8 cellular contexts compared by ENCODE assay signal in the genomic region with DNA sequence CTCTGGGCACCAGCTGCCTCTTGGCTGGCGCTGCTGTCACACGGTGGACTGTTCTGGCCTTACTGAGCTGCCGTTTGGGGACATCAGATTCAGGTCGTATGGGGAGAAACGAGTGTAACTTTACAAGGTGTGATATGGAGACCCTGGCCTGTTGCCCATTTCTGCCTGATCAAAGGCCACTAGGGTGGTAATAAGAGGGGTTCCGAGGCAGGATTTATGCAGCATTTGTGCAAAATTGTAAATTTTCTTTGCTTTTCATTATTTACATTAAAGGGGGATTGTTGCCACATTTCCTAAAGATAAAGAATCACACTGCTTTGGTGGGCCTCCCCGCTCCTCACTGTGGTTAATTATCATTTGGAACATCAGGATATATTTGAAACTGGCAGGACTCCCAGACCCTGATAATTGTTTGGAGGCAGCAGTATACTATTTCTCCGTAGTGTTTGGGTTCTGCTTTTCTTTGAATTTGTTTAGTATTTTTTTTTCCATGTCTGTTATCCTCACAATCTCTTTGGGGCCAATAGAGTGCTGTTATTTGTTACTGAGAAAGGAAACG. TPM values are rescaled to one million over a fixed set of nuclear protein-coding genes. Genes with fewer than 3 reads are reported as not detected.
DNase-seq lines count a peak whose midpoint lies in the region; ATAC-seq and TF ChIP-seq lines count a peak whose summit lies in the region.

No MANE protein-coding gene starts in this region.

- peaks cover 13% of the 10 kb centered on the region; the same call in 1 of the 2 replicates for H3K36me3 ChIP-seq in Karpas-422 (ENCODE audit: insufficient read depth, low read length)
- peaks cover 8% of the 10 kb centered on the region in 2 donors for H3K36me3 ChIP-seq in lung (ENCODE audit: control insufficient read depth in 2 of 2, insufficient read depth in 2 of 2, low read length in 2 of 2)

- H3K4me3 ChIP-seq in Karpas-422 (ENCODE audit: low read length), result peak overlapping the region; percentile 99
- peak overlapping the region; percentile 96 for H3K4me3 ChIP-seq in lung

- H2AFZ ChIP-seq in Karpas-422 (ENCODE audit: low read length), result no peak overlapping the region

- no peaks in the 10 kb centered on the region for H3K9me3 Mint-ChIP-seq in brain

- H3K79me2 ChIP-seq in Karpas-422 (ENCODE audit: low read length), result peaks cover 37% of the 10 kb centered on the region

- H3K4me2 ChIP-seq in Karpas-422 (ENCODE audit: low read depth, low read length, poor library complexity, severe bottlenecking), result peak overlapping the region; percentile 91

- H3K36me3 Mint-ChIP-seq in brain, result peaks cover 23% of the 10 kb centered on the region

- H3K27ac ChIP-seq in Karpas-422 (ENCODE audit: low read length) (peak overlapping the region; percentile 61; the same call in 1 of the 2 replicates), lung (ENCODE audit: low read depth in 1 of 2, low read length in 1 of 2) (peak overlapping the region; percentile 91 to 92)

- H3K27me3 ChIP-seq in Karpas-422 (ENCODE audit: low read length) (no peaks in the 10 kb centered on the region), lung (ENCODE audit: control insufficient read depth, insufficient read depth) (no peaks in the 10 kb centered on the region)

- H3K27ac Mint-ChIP-seq in brain, result peak overlapping the region; percentile 83 to 96 (median 93)

- peaks cover 40% of the 10 kb centered on the region for H3K4me1 Mint-ChIP-seq in brain

- TF ChIP-seq CTCF in brain (conservative IDR thresholded peaks at IDR 0.05) (no peak), lung (IDR thresholded peaks at IDR 0.05; ENCODE audit: control extremely low read depth, extremely low read depth) (no peak)

- no peaks in the 10 kb centered on the region for H3K9me3 ChIP-seq in Karpas-422 (ENCODE audit: low read length)
- H3K9me3 ChIP-seq in lung (ENCODE audit: control insufficient read depth in 2 of 2, insufficient read depth in 1 of 2, low read length in 1 of 2), result no peaks in the 10 kb centered on the region

- no peak for DNase-seq in Karpas-422
- DNase-seq in lung (ENCODE audit: low spot score), result no peak
- DNase-seq in stimulated activated CD4-positive, alpha-beta T cell treated with anti-CD3 and anti-CD28 coated beads, Interleukin-2, amount 100 ng/mL, for 24 hours, result no peak
- no peak for DNase-seq in iPS-NIHi7 (ENCODE audit: extremely low spot score)

- H3K9ac ChIP-seq in Karpas-422 (ENCODE audit: low read length), result peak overlapping the region; percentile 84

- no peaks in the 10 kb centered on the region for H3K9me2 ChIP-seq in Karpas-422 (replicated peaks; ENCODE audit: insufficient read depth, low read length)

- H3K4me3 Mint-ChIP-seq in brain, result peak overlapping the region; percentile 92 to 97 (median 94)

- peaks cover 11% of the 10 kb centered on the region for H3K27me3 Mint-ChIP-seq in brain

- WGBS in lung, 2 donors, result 21 to 22% methylated on average over 9 of the region's 9 CpGs

- H4K20me1 ChIP-seq in Karpas-422 (ENCODE audit: insufficient read depth, low read depth, low read length), result peaks cover 2% of the 10 kb centered on the region; the same call in 1 of the 2 replicates

- peak; percentile 24 for ATAC-seq in GM18870 (IDR thresholded peaks at IDR 0.05; ENCODE audit: unreplicated experiment)
- peak; percentile 4 for ATAC-seq in lung (ENCODE audit: insufficient read depth, low FRiP score)
- no peak for ATAC-seq in GM21528 (IDR thresholded peaks at IDR 0.05; ENCODE audit: low FRiP score, unreplicated experiment)
- ATAC-seq in HG02759 (IDR thresholded peaks at IDR 0.05; ENCODE audit: unreplicated experiment), result no peak

- peaks cover 37% of the 10 kb centered on the region for H3K4me1 ChIP-seq in Karpas-422 (ENCODE audit: low read length)
- H3K4me1 ChIP-seq in lung (ENCODE audit: control insufficient read depth in 2 of 2, insufficient read depth in 2 of 2, low read length in 2 of 2), result peaks cover 2 to 10% of the 10 kb centered on the region in 2 donors

RNA-seq across cellular contexts. Expression of gene NXPE3, which starts 0.9 kb away (rescaled TPM):
- total RNA-seq in Karpas-422 (2014; rRNA removed; shearing (Covaris generic); ENCODE audit: low replicate concordance), result 18.6 and 20.2 TPM in 2 replicates
- polyA plus RNA-seq in brain (ENCODE audit: insufficient read depth, low read depth, low replicate concordance) (9.1 TPM), lung (1 to 10 TPM; 4.5 to 9.5 TPM)
- total RNA-seq in lung, result 10 to 100 TPM in 1 of 2 donors, 1 to 10 TPM in 1; 6.5 to 14.2 TPM

RNA-seq across cellular contexts. Expression of gene CEP97, which starts 55.5 kb away (rescaled TPM):
- 15.0 and 21.7 TPM in 2 replicates for total RNA-seq in Karpas-422 (2014; rRNA removed; shearing (Covaris generic); ENCODE audit: low replicate concordance)
- polyA plus RNA-seq in brain (ENCODE audit: insufficient read depth, low read depth, low replicate concordance), result 5.7 TPM
- 10 to 100 TPM; 11.1 to 21.0 TPM for total RNA-seq in lung
- 1 to 10 TPM; 1.9 to 2.1 TPM for polyA plus RNA-seq in lung

Comparison
In these comparisons a context has a peak if more than half of its experiments do, and no peak if none do; other contexts are left out.
1. ATAC-seq: peak in GM18870 (single experiment) and lung (single experiment); none in GM21528 (single experiment) and HG02759 (single experiment).